8 cellular contexts compared by ENCODE assay signal in genomic region chr6:158290659-158291058, GRCh38. TPM values are rescaled to one million over a fixed set of nuclear protein-coding genes. Genes with fewer than 3 reads are reported as not detected.
DNase-seq lines count a peak whose midpoint lies in the region; ATAC-seq lines count a peak whose summit lies in the region.

No MANE protein-coding gene starts in this region.

- peak; percentile 67 for DNase-seq in activated CD8-positive, alpha-beta memory T cell treated with anti-CD3 and anti-CD28 coated beads, Interleukin-2, amount 50 U/mL, for 48 hours
- DNase-seq in stimulated activated CD4-positive, alpha-beta T cell treated with anti-CD3 and anti-CD28 coated beads, Interleukin-15, amount 100 ng/mL, for 24 hours: peak; percentile 69
- no peak for DNase-seq in NCI-H2081 treated with DMSO at 0.1 percent for 48 hours (lab: John Stamatoyannopoulos, UW)
- no peak for DNase-seq in NCI-H2196 treated with DMSO at 0.1 percent for 48 hours (lab: John Stamatoyannopoulos, UW; ENCODE audit: unreplicated experiment)
- DNase-seq in dermis blood vessel endothelial cell: no peak
- DNase-seq in NCI-H1048 (lab: John Stamatoyannopoulos, UW): no peak

- ATAC-seq in GM19463 (IDR thresholded peaks at IDR 0.05; ENCODE audit: unreplicated experiment) (peak; percentile 85), HG03457 (IDR thresholded peaks at IDR 0.05; ENCODE audit: unreplicated experiment) (peak; percentile 71)

RNA-seq across cellular contexts. Expression of gene TULP4, which starts 21.6 kb away (rescaled TPM):
- 75.5 and 134 TPM in 2 replicates for total RNA-seq in dermis blood vessel endothelial cell

Comparison
In these comparisons a context has a peak if more than half of its experiments do, and no peak if none do; other contexts are left out.
1. DNase-seq: peak in activated CD8-positive, alpha-beta memory T cell treated with anti-CD3 and anti-CD28 coated beads, Interleukin-2, amount 50 U/mL, for 48 hours (single experiment) and stimulated activated CD4-positive, alpha-beta T cell treated with anti-CD3 and anti-CD28 coated beads, Interleukin-15, amount 100 ng/mL, for 24 hours (single experiment); none in NCI-H2081 treated with DMSO at 0.1 percent for 48 hours (single experiment), NCI-H2196 treated with DMSO at 0.1 percent for 48 hours (single experiment), dermis blood vessel endothelial cell (single experiment) and NCI-H1048 (single experiment).